Comparison of ENCODE assay signal across 20 cellular contexts in genomic region chr20:43023836-43024235, GRCh38.
"Had no signal": no experiment of that assay in that cellular context is flagged by ENCODE, and none has a peak within 500 bp of the region (broad histone marks: within the 10 kb centered on the region; RNA-seq: fewer than 3 reads in every experiment).

No MANE protein-coding gene starts in this region.

- H3K36me3 ChIP-seq: colonic mucosa, esophagus squamous epithelium, gastrocnemius medialis, heart right ventricle, left lung, lower lobe of right lung had no signal

- H3K36me3 Mint-ChIP-seq: mesothelial cell of epicardium had no signal

- H3K4me1 ChIP-seq: colonic mucosa, esophagus squamous epithelium, gastrocnemius medialis, heart right ventricle, left lung, lower lobe of right lung had no signal

- H3K4me3 Mint-ChIP-seq: mesothelial cell of epicardium had no signal

- H3K27ac ChIP-seq: colonic mucosa, esophagus squamous epithelium, gastrocnemius medialis, heart right ventricle, left lung, lower lobe of right lung had no signal

- H3K4me1 Mint-ChIP-seq: mesothelial cell of epicardium had no signal

- H3K27ac Mint-ChIP-seq: mesothelial cell of epicardium had no signal

- H3K27me3 ChIP-seq: colonic mucosa, esophagus squamous epithelium, gastrocnemius medialis, left lung had no signal

- DNase-seq: cerebellar nuclear complex; colonic mucosa; dermis blood vessel endothelial cell; dorsolateral prefrontal cortex; effector CD4-positive, alpha-beta T cell; effector memory CD4-positive, alpha-beta T cell; esophagus squamous epithelium; foreskin fibroblast; foreskin melanocyte; gastrocnemius medialis; glutamatergic neuron; heart right ventricle; hippocampal formation; left cardiac atrium; left lung; left ventricle myocardium superior; lower lobe of right lung; mesenchymal stem cell; mucosa of descending colon had no signal

- H3K4me3 ChIP-seq: colonic mucosa, dorsolateral prefrontal cortex, esophagus squamous epithelium, gastrocnemius medialis, heart right ventricle, left lung, lower lobe of right lung, mucosa of descending colon had no signal

- H3K9me3 ChIP-seq: colonic mucosa, esophagus squamous epithelium, gastrocnemius medialis, heart right ventricle, left lung, lower lobe of right lung, mucosa of descending colon had no signal
